In the genomic region with DNA sequence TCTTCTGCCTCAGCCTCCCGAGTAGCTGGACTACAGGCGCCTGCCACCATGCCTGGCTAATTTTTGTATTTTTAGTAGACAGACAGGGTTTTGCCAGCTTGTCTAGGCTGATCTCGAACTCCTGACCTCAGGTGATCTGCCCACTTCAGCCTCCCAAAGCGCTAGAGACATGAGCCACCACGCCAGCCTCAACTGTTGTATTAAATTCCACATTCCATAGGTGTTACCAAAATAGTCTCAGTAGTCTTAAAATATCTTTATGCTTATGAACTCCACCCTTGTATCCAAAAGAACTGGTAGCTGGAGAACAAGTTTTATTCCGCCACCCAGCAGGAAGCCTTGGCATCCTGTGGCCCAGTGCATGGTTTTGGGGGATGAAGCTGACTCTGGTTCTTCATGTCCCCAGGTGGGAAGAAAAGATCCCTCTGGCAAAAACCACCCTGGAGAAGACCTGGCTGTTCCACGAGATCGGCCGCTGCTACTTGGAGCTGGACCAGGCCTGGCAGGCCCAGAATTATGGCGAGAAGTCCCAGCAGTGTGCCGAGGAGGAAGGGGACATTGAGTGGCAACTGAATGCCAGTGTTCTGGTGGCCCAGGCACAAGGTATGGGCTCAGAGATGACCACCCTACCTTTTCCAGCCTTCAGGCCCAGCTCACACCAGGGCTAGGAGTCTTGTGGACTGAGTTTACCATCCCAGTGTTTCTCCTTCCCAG, we compare ENCODE assay signal across 26 cellular contexts.
"Had no signal": no experiment of that assay in that cellular context is flagged by ENCODE, and none has a peak within 500 bp of the region (broad histone marks: within the 10 kb centered on the region; RNA-seq: fewer than 3 reads in every experiment).

No MANE protein-coding gene starts in this region.

- H3K27me3 ChIP-seq: adrenal gland, body of pancreas, colonic mucosa, heart left ventricle had no signal

- H3K36me3 ChIP-seq: adrenal gland, colonic mucosa had no signal

- H3K27ac ChIP-seq: adrenal gland, body of pancreas, colonic mucosa, epithelial cell of prostate, heart left ventricle had no signal

- H3K9me3 ChIP-seq: adrenal gland, body of pancreas, colonic mucosa, heart left ventricle had no signal

- DNase-seq: activated CD4-positive, alpha-beta memory T cell treated with anti-CD3 and anti-CD28 coated beads for 36 hours; activated CD4-positive, alpha-beta T cell treated with anti-CD3 and anti-CD28 coated beads for 36 hours; activated CD4-positive, alpha-beta T cell treated with anti-CD3 and anti-CD28 coated beads, Interleukin-2, amount 10 ng/mL, durations not matched to agents 24 days and 14 days; activated CD4-positive, CD25-positive, alpha-beta regulatory T cell; activated CD4-positive, CD25-positive, alpha-beta regulatory T cell treated with anti-CD3 and anti-CD28 coated beads, Interleukin-2, amount 50 U/mL, for 72 hours; activated CD8-positive, alpha-beta memory T cell treated with anti-CD3 and anti-CD28 coated beads, Interleukin-2, amount 10 ng/mL, durations not matched to agents 7 days and 5 days; activated CD8-positive, alpha-beta memory T cell treated with anti-CD3 and anti-CD28 coated beads, Interleukin-2, amount 50 U/mL, for 4 hours; activated CD8-positive, alpha-beta T cell treated with anti-CD3 and anti-CD28 coated beads, Interleukin-2, amount 10 ng/mL, durations not matched to agents 7 days and 5 days; activated effector memory CD4-positive, alpha-beta T cell treated with anti-CD3 and anti-CD28 coated beads, Interleukin-2, amount 50 U/mL, for 16 hours; activated naive CD4-positive, alpha-beta T cell treated with anti-CD3 and anti-CD28 coated beads for 36 hours; activated naive CD8-positive, alpha-beta T cell treated with anti-CD3 and anti-CD28 coated beads for 36 hours; activated naive CD8-positive, alpha-beta T cell treated with anti-CD3 and anti-CD28 coated beads, Interleukin-2, amount 50 U/mL, for 24 hours; activated T-cell treated with anti-CD3 and anti-CD28 coated beads, Interleukin-2, amount 50 U/mL, for 1 hour; activated T-cell treated with anti-CD3 and anti-CD28 coated beads, Interleukin-2, amount 50 U/mL, for 48 hours; adrenal gland; amygdala; aorta; body of pancreas; central memory CD4-positive, alpha-beta T cell; cerebellar nuclear complex; colonic mucosa; effector CD8-positive, alpha-beta T cell; foreskin melanocyte; heart left ventricle; T-helper 2 cell had no signal

- H3K4me1 ChIP-seq: adrenal gland, colonic mucosa, heart left ventricle had no signal

- ATAC-seq: activated CD4-positive, alpha-beta T cell treated with anti-CD3 and anti-CD28 coated beads for 36 hours; activated CD8-positive, alpha-beta memory T cell treated with anti-CD3 and anti-CD28 coated beads, Interleukin-2, amount 10 ng/mL, durations not matched to agents 7 days and 5 days; activated CD8-positive, alpha-beta T cell treated with anti-CD3 and anti-CD28 coated beads, Interleukin-2, amount 10 ng/mL, durations not matched to agents 7 days and 5 days; activated naive CD8-positive, alpha-beta T cell treated with anti-CD3 and anti-CD28 coated beads, Interleukin-2, amount 50 U/mL, for 24 hours; body of pancreas; heart left ventricle had no signal

- H3K4me3 ChIP-seq: adrenal gland, body of pancreas, colonic mucosa, heart left ventricle had no signal
